ENCODE assay signal across 27 cellular contexts in genomic region chr3:2784627-2785026, GRCh38.
"Had no signal": no experiment of that assay in that cellular context is flagged by ENCODE, and none has a peak within 500 bp of the region (broad histone marks: within the 10 kb centered on the region; RNA-seq: fewer than 3 reads in every experiment).

No MANE protein-coding gene starts in this region.

- H3K27me3 ChIP-seq: brain microvascular endothelial cell, dorsolateral prefrontal cortex, foreskin keratinocyte, gastrocnemius medialis, heart left ventricle had no signal

- H3K27ac ChIP-seq: brain microvascular endothelial cell, coronary artery, dorsolateral prefrontal cortex, foreskin keratinocyte, gastrocnemius medialis, heart left ventricle, WERI-Rb-1 had no signal

- ATAC-seq: activated CD4-positive, CD25-positive, alpha-beta regulatory T cell treated with anti-CD3 and anti-CD28 coated beads, Interleukin-2, amount 50 U/mL, for 24 hours; activated CD8-positive, alpha-beta T cell treated with anti-CD3 and anti-CD28 coated beads for 36 hours; activated T-cell treated with anti-CD3 and anti-CD28 coated beads, Interleukin-2, amount 50 U/mL, for 4 hours; activated T-helper 17 cell treated with anti-CD3 and anti-CD28 coated beads, Interleukin-2, amount 50 U/mL, for 72 hours; esophagus mucosa; foreskin keratinocyte; gastrocnemius medialis; heart left ventricle had no signal

- H3K4me3 ChIP-seq: coronary artery, dorsolateral prefrontal cortex, gastrocnemius medialis, heart left ventricle had no signal

- DNase-seq: activated B cell treated with CpG ODN at 0.5 μM for 24 hours; activated CD4-positive, alpha-beta T cell treated with anti-CD3 and anti-CD28 coated beads for 48 hours; activated CD4-positive, alpha-beta T cell treated with anti-CD3 and anti-CD28 coated beads, Interleukin-2, amount 50 U/mL, for 1 hour; activated CD4-positive, alpha-beta T cell treated with anti-CD3 and anti-CD28 coated beads, Interleukin-2, amount 50 U/mL, for 48 hours; activated CD8-positive, alpha-beta memory T cell treated with anti-CD3 and anti-CD28 coated beads for 24 hours; activated CD8-positive, alpha-beta T cell treated with anti-CD3 and anti-CD28 coated beads for 36 hours; activated effector memory CD4-positive, alpha-beta T cell treated with Interleukin-2 at 50 U/mL for 16 hours; activated gamma-delta T cell treated with Interleukin-2 at 50 U/mL for 16 hours; activated naive CD4-positive, alpha-beta T cell treated with anti-CD3 and anti-CD28 coated beads, Interleukin-2, amount 50 U/mL, for 16 hours; activated naive CD4-positive, alpha-beta T cell treated with Interleukin-2 at 50 U/mL for 16 hours; activated T-cell treated with anti-CD3 and anti-CD28 coated beads, Interleukin-2, amount 50 U/mL, for 4 hours; amniotic stem cell; anterior cingulate cortex; brain microvascular endothelial cell; dorsolateral prefrontal cortex; effector memory CD4-positive, alpha-beta T cell; endodermal cell; foreskin keratinocyte; gastrocnemius medialis; glutamatergic neuron; heart left ventricle; T1000; WERI-Rb-1 had no signal

- H3K4me1 ChIP-seq: foreskin keratinocyte, gastrocnemius medialis, heart left ventricle had no signal

- H3K9me3 ChIP-seq: gastrocnemius medialis, heart left ventricle had no signal

- H3K36me3 ChIP-seq: brain microvascular endothelial cell, gastrocnemius medialis, heart left ventricle, WERI-Rb-1 had no signal
